Comparison of ENCODE assay signal across 8 cellular contexts in genomic region chr9:34377402-34377741, GRCh38. TPM values are rescaled to one million over a fixed set of nuclear protein-coding genes. Genes with fewer than 3 reads are reported as not detected.
A peak's percentile ranks its signal among the peaks of the same experiment; 100 is the strongest.
DNase-seq lines count a peak whose midpoint lies in the region; ATAC-seq, FAIRE-seq and TF ChIP-seq lines count a peak whose summit lies in the region.

No MANE protein-coding gene starts in this region.

- DNase-seq in T-helper 2 cell treated with Interferon-gamma antibody and Interleukin-4, amounts not matched to agents 5 μg/mL and 100 μg/mL, for 36 hours (ENCODE audit: low spot score) = no peak
- DNase-seq in T-helper 2 cell (no peak), spleen (peak; percentile 90), GM12891 (ENCODE audit: insufficient read length, low spot score) (no peak), inferior parietal cortex (ENCODE audit: extremely low spot score) (no peak)

- H3K4me3 Mint-ChIP-seq in T-helper 2 cell treated with Interferon-gamma antibody and Interleukin-4, amounts not matched to agents 5 μg/mL and 100 μg/mL, for 36 hours = peak overlapping the region; percentile 90
- H3K4me3 Mint-ChIP-seq in activated T-helper 17 cell treated with anti-CD3 and anti-CD28 coated beads, Interleukin-2, amount 50 U/mL, for 72 hours = peak overlapping the region; percentile 80

- no peak for TF ChIP-seq CTCF in spleen (IDR thresholded peaks at IDR 0.05 in 8 of 11, conservative IDR thresholded peaks at IDR 0.05 in 3 of 11)

- WGBS in spleen, 5 donors = 2 to 4% (median 3%) methylated on average over 19 to 21 of the region's 21 CpGs

- no peaks in the 10 kb centered on the region for H3K27me3 Mint-ChIP-seq in T-helper 2 cell treated with Interferon-gamma antibody and Interleukin-4, amounts not matched to agents 5 μg/mL and 100 μg/mL, for 36 hours (ENCODE audit: low read depth)
- H3K27me3 Mint-ChIP-seq in activated T-helper 17 cell treated with anti-CD3 and anti-CD28 coated beads, Interleukin-2, amount 50 U/mL, for 72 hours = no peaks in the 10 kb centered on the region

- no peak overlapping the region for H3K27ac Mint-ChIP-seq in T-helper 2 cell treated with Interferon-gamma antibody and Interleukin-4, amounts not matched to agents 5 μg/mL and 100 μg/mL, for 36 hours
- H3K27ac Mint-ChIP-seq in activated T-helper 17 cell treated with anti-CD3 and anti-CD28 coated beads, Interleukin-2, amount 50 U/mL, for 72 hours = no peak overlapping the region

- H3K36me3 ChIP-seq in iPS-18a (ENCODE audit: control insufficient read depth, low read depth, low read length) (no peaks in the 10 kb centered on the region), spleen (peaks cover 0 to 2% (median 0%) of the 10 kb centered on the region in 6 donors)

- intact Hi-C loops in spleen (cut with DNase I; ENCODE audit: low total_unique reads) = no loop called here

- H3K9ac ChIP-seq in iPS-18a (ENCODE audit: low read length) = no peak overlapping the region

- TF ChIP-seq POLR2A in spleen (IDR thresholded peaks at IDR 0.05) = no peak
- no peak for TF ChIP-seq POLR2A in GM12891 (IDR thresholded peaks at IDR 0.05; ENCODE audit: low read depth, low read length)

- no peaks in the 10 kb centered on the region for H3K36me3 Mint-ChIP-seq in T-helper 2 cell treated with Interferon-gamma antibody and Interleukin-4, amounts not matched to agents 5 μg/mL and 100 μg/mL, for 36 hours (ENCODE audit: low read depth)
- no peaks in the 10 kb centered on the region for H3K36me3 Mint-ChIP-seq in activated T-helper 17 cell treated with anti-CD3 and anti-CD28 coated beads, Interleukin-2, amount 50 U/mL, for 72 hours (ENCODE audit: low read depth)

- H3K27me3 ChIP-seq in iPS-18a (ENCODE audit: control insufficient read depth, insufficient read depth, low read length) (peaks cover 53% of the 10 kb centered on the region), spleen (replicated peaks in 1 of 7) (peaks cover 0 to 18% (median 0%) of the 10 kb centered on the region in 7 donors)

- peaks cover 29% of the 10 kb centered on the region for H3K4me1 Mint-ChIP-seq in T-helper 2 cell treated with Interferon-gamma antibody and Interleukin-4, amounts not matched to agents 5 μg/mL and 100 μg/mL, for 36 hours (ENCODE audit: low read depth)
- H3K4me1 Mint-ChIP-seq in activated T-helper 17 cell treated with anti-CD3 and anti-CD28 coated beads, Interleukin-2, amount 50 U/mL, for 72 hours = peaks cover 7% of the 10 kb centered on the region

- H3K4me1 ChIP-seq in iPS-18a (ENCODE audit: control insufficient read depth, low read depth, low read length) (peaks cover 19% of the 10 kb centered on the region), spleen (peaks cover 29 to 61% (median 48%) of the 10 kb centered on the region in 6 donors)

- no peak overlapping the region for H3K27ac ChIP-seq in iPS-18a (ENCODE audit: low read length)
- peak overlapping the region in 5 of 8 donors; percentile 59 to 78 (median 72) for H3K27ac ChIP-seq in spleen

- H3K4me3 ChIP-seq in iPS-18a (ENCODE audit: low read length) (peak overlapping the region; percentile 69), spleen (peak overlapping the region; percentile 51 to 92 (median 72))

- no peak for ATAC-seq in activated T-helper 17 cell treated with anti-CD3 and anti-CD28 coated beads, Interleukin-2, amount 50 U/mL, for 72 hours (replicated peaks)
- ATAC-seq in GM21717 (IDR thresholded peaks at IDR 0.05; ENCODE audit: unreplicated experiment) = no peak

- no peak for FAIRE-seq in GM12891 (lab: Jason Lieb, UNC)

- no peaks in the 10 kb centered on the region for H3K9me3 Mint-ChIP-seq in T-helper 2 cell treated with Interferon-gamma antibody and Interleukin-4, amounts not matched to agents 5 μg/mL and 100 μg/mL, for 36 hours
- H3K9me3 Mint-ChIP-seq in activated T-helper 17 cell treated with anti-CD3 and anti-CD28 coated beads, Interleukin-2, amount 50 U/mL, for 72 hours = no peaks in the 10 kb centered on the region

- H3K9me3 ChIP-seq in iPS-18a (ENCODE audit: control insufficient read depth, low read depth, low read length) (no peaks in the 10 kb centered on the region), spleen (peaks cover 0 to 2% (median 0%) of the 10 kb centered on the region in 8 donors)

TF ChIP-seq in GM12891, 5 proteins besides CTCF, POLR2A, EP300 and RAD21:
- TF ChIP-seq TAF1 (IDR thresholded peaks at IDR 0.05; ENCODE audit: low read depth, low read length) (no peak), POU2F2 (IDR thresholded peaks at IDR 0.05; ENCODE audit: low read depth, low read length) (no peak), PAX5 (IDR thresholded peaks at IDR 0.05; ENCODE audit: insufficient read depth, low read length, severe bottlenecking) (no peak), POLR2AphosphoS5 (IDR thresholded peaks at IDR 0.05; ENCODE audit: low read depth, low read length) (no peak), SPI1 (IDR thresholded peaks at IDR 0.05; ENCODE audit: low read depth, low read length) (no peak)

RNA-seq across cellular contexts. Expression of gene MYORG, which starts 0.7 kb away (rescaled TPM):
- 1 to 10 TPM; 1.6 to 3.5 TPM for total RNA-seq in activated T-helper 17 cell treated with anti-CD3 and anti-CD28 coated beads, Interleukin-2, amount 50 U/mL, for 72 hours
- 1 to 10 TPM in 6 of 7 donors, under 1 TPM in 1; 0.97 to 2.2 (median 1.5) TPM for total RNA-seq in spleen
- polyA plus RNA-seq in spleen = under 1 TPM; 0.22 to 0.48 (median 0.47) TPM
- 0.21 TPM for polyA plus RNA-seq in GM12891 (2012; ENCODE audit: low read depth, missing spikeins)

RNA-seq across cellular contexts. Expression of gene NUDT2, which starts 48.0 kb away (rescaled TPM):
- total RNA-seq in activated T-helper 17 cell treated with anti-CD3 and anti-CD28 coated beads, Interleukin-2, amount 50 U/mL, for 72 hours = 10 to 100 TPM; 31.2 to 34.9 TPM
- total RNA-seq in spleen = 10 to 100 TPM; 10.4 to 18.0 (median 14.6) TPM
- 10 to 100 TPM; 21.0 to 32.1 (median 28.0) TPM for polyA plus RNA-seq in spleen
- 27.3 TPM for polyA plus RNA-seq in GM12891 (2012; ENCODE audit: low read depth, missing spikeins)

RNA-seq across cellular contexts. Expression of gene KIF24, which starts 48.3 kb away (rescaled TPM):
- 1 to 10 TPM; 4.9 to 7.1 TPM for total RNA-seq in activated T-helper 17 cell treated with anti-CD3 and anti-CD28 coated beads, Interleukin-2, amount 50 U/mL, for 72 hours
- total RNA-seq in spleen = 1 to 10 TPM in 3 of 7 donors, under 1 TPM in 4; 0.52 to 1.8 (median 0.83) TPM
- under 1 TPM; 0.15 to 0.33 (median 0.32) TPM for polyA plus RNA-seq in spleen
- 1.6 TPM for polyA plus RNA-seq in GM12891 (2012; ENCODE audit: low read depth, missing spikeins)
